Comparison of ENCODE assay signal across 17 cellular contexts in the genomic region with DNA sequence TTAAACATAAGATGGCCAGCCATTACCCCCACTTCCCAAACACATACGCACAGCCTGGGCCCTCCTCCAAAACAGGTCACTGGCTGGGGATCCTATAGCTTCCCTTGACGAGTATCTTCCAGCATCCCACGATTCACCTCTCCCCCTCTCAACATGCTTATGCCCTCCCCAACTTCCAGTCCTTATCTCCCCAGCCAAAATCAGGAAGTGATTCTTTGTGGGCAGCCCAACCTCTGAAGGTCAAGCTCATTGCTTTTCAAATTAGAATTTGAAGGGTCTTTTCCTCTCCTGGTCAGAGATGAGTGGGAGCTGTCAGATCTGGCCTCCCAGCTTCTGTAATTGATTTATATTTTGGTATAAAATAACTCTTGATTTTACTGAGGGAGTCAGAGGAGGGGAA.
A peak's percentile ranks its signal among the peaks of the same experiment; 100 is the strongest.
DNase-seq lines count a peak whose midpoint lies in the region; ATAC-seq, FAIRE-seq and TF ChIP-seq lines count a peak whose summit lies in the region.
"Had no signal": no experiment of that assay in that cellular context is flagged by ENCODE, and none has a peak within 500 bp of the region (broad histone marks: within the 10 kb centered on the region; RNA-seq: fewer than 3 reads in every experiment).

No MANE protein-coding gene starts in this region.

- no peak overlapping the region for H3K4me2 ChIP-seq in K562 (ENCODE audit: insufficient read depth, low read length)

- no peak overlapping the region for H2AFZ ChIP-seq in K562 (ENCODE audit: low read depth, low read length)

- no peak for ATAC-seq in K562
- ATAC-seq in HG02884 (IDR thresholded peaks at IDR 0.05; ENCODE audit: unreplicated experiment), result no peak
- no peak for ATAC-seq in GM18511 (IDR thresholded peaks at IDR 0.05; ENCODE audit: unreplicated experiment)
- ATAC-seq: Panc1 had no signal

- H4K20me1 ChIP-seq in K562 (replicated peaks; ENCODE audit: control insufficient read depth, insufficient read depth, low read length), result peaks cover 14% of the 10 kb centered on the region

- no peaks in the 10 kb centered on the region for H3K9me3 Mint-ChIP-seq in Caco-2 (ENCODE audit: unreplicated experiment)
- H3K9me3 Mint-ChIP-seq: HFFc6 had no signal

- H3K27ac ChIP-seq in K562 (ENCODE audit: extremely low read depth, low read depth, low read length), result no peak overlapping the region

- no peak overlapping the region for H3K27ac Mint-ChIP-seq in Caco-2 (ENCODE audit: unreplicated experiment)
- H3K27ac Mint-ChIP-seq: HFFc6 had no signal

- FAIRE-seq in K562 (lab: Jason Lieb, UNC), result no peak

- H3K4me1 Mint-ChIP-seq in Caco-2 (ENCODE audit: low read depth, unreplicated experiment), result no peaks in the 10 kb centered on the region

- no peak for TF ChIP-seq EP300 in K562 (IDR thresholded peaks at IDR 0.05; ENCODE audit: low read length)

- TF ChIP-seq CTCF in K562 (IDR thresholded peaks at IDR 0.05 in 2 of 3, conservative IDR thresholded peaks at IDR 0.05 in 1 of 3; ENCODE audit: insufficient read depth in 2 of 3, low read depth in 1 of 3, low read length in 3 of 3), result no peak
- TF ChIP-seq CTCF in Caco-2 (IDR thresholded peaks at IDR 0.05; ENCODE audit: insufficient read depth in 1 of 2, low read depth in 1 of 2, low read length in 1 of 2, severe bottlenecking in 1 of 2, unreplicated experiment in 1 of 2), result no peak

- TF ChIP-seq POLR2A in K562 (conservative IDR thresholded peaks at IDR 0.05), result no peak

- in situ Hi-C loops in K562 (cut with MboI), result no loop called here

- intact Hi-C loops in K562 (cut with micrococcal nuclease), result no loop called here
- intact Hi-C loops in Caco-2 (cut with micrococcal nuclease; ENCODE audit: unreplicated experiment), result no loop called here

- H3K9me3 ChIP-seq in K562 (replicated peaks; ENCODE audit: control insufficient read depth, insufficient read depth, low read depth, low read length) (no peaks in the 10 kb centered on the region), Caco-2 (no peaks in the 10 kb centered on the region)
- H3K9me3 ChIP-seq: MG63 had no signal

- TF ChIP-seq RAD21 in K562 (CRISPR knock-in tag; conservative IDR thresholded peaks at IDR 0.05 in 1 of 2, IDR thresholded peaks at IDR 0.05 in 1 of 2), result no peak

- no peaks in the 10 kb centered on the region for H3K79me2 ChIP-seq in K562 (ENCODE audit: control insufficient read depth, insufficient read depth, low read length)

- H3K4me3 Mint-ChIP-seq in Caco-2 (ENCODE audit: unreplicated experiment), result no peak overlapping the region
- H3K4me3 Mint-ChIP-seq: HFFc6 had no signal

- no peak overlapping the region for H3K9ac ChIP-seq in K562 (ENCODE audit: insufficient read depth in 1 of 2, low read depth in 2 of 2, low read length in 2 of 2)

- H3K27me3 Mint-ChIP-seq in Caco-2 (ENCODE audit: insufficient read depth, unreplicated experiment), result no peaks in the 10 kb centered on the region

- 5% methylated on average over 3 of the region's 3 CpGs for WGBS in K562 (ENCODE audit: insufficient coverage, low coverage, missing lambda C conversion rate)

- H3K36me3 Mint-ChIP-seq in Caco-2 (ENCODE audit: insufficient read depth, unreplicated experiment), result no peaks in the 10 kb centered on the region

- H3K36me3 ChIP-seq in K562 (ENCODE audit: control insufficient read depth, insufficient read depth, low read length) (no peaks in the 10 kb centered on the region), Caco-2 (ENCODE audit: control insufficient read depth, insufficient read depth, low read length) (no peaks in the 10 kb centered on the region)
- H3K36me3 ChIP-seq: MG63 had no signal

- H3K4me1 ChIP-seq in K562 (replicated peaks in 1 of 2; ENCODE audit: control insufficient read depth in 2 of 2, insufficient read depth in 2 of 2, low read length in 2 of 2), result no peaks in the 10 kb centered on the region; a peak in 1 of 5 replicates
- no peaks in the 10 kb centered on the region for H3K4me1 ChIP-seq in Caco-2

- peak; percentile 14 for DNase-seq in SKM-1 treated with dmso at 0.1 percent for 144 hours (lab: John Stamatoyannopoulos, UW; ENCODE audit: unreplicated experiment)
- no peak for DNase-seq in SKM-1 (lab: John Stamatoyannopoulos, UW; ENCODE audit: unreplicated experiment)
- DNase-seq in OCI-M1 (lab: John Stamatoyannopoulos, UW), result peak; percentile 21
- no peak for DNase-seq in K562 (ENCODE audit: extremely low read depth in 1 of 4, low spot score in 3 of 4)
- DNase-seq in HUDEP-2 (lab: John Stamatoyannopoulos, UW; ENCODE audit: unreplicated experiment in 76 of 76), result no peak
- no peak for DNase-seq in Caco-2
- DNase-seq: 8988T, DMS79, H7, HFFc6, MG63, NCI-H187, NCI-H226, NCI-H524 treated with DMSO at 0.1 percent for 48 hours had no signal

- BruUV-seq in K562 (replicated peaks; lab: Mats Ljungman, UMichigan) (no TSS peak), Caco-2 (replicated peaks; lab: Mats Ljungman, UMichigan) (no TSS peak)

- H3K4me3 ChIP-seq in K562 (no peak overlapping the region), Caco-2 (ENCODE audit: low read depth, low read length) (no peak overlapping the region)
- H3K4me3 ChIP-seq: MG63 had no signal

- H3K9me1 ChIP-seq in K562 (ENCODE audit: control insufficient read depth, insufficient read depth, low read length), result peaks cover 6% of the 10 kb centered on the region

- POLR2A ChIA-PET in K562 (lab: Yijun Ruan, JAX), result interaction anchor here (0.8 to 1.5 kb wide), 4 partner anchors 11 to 27 kb away, joined by 3 to 7 read pairs (median 4); no protein-coding TSS in a partner anchor
- POLR2A ChIA-PET in Caco-2 (lab: Charles Lee), result interaction anchor here (0.5 kb wide), 1 partner anchor 133 kb away, joined by 3 read pairs; no protein-coding TSS in a partner anchor

- H3K27me3 ChIP-seq in K562 (ENCODE audit: control insufficient read depth in 2 of 2, insufficient read depth in 2 of 2, low read length in 2 of 2) (peaks cover 12 to 35% of the 10 kb centered on the region in 2 experiments; a peak in 4 of 5 replicates), Caco-2 (replicated peaks; ENCODE audit: control insufficient read depth, insufficient read depth, low read length) (no peaks in the 10 kb centered on the region)
- H3K27me3 ChIP-seq: MG63 had no signal

- CTCF ChIA-PET in K562 (lab: Yijun Ruan, JAX; ENCODE audit: low intra/inter-chr PET ratio), result no interaction called here
- CTCF ChIA-PET in Caco-2 (lab: Charles Lee), result no interaction called here

TF ChIP-seq in K562, 482 proteins besides CTCF, POLR2A, EP300 and RAD21 (continues in another document):
- TF ChIP-seq HNRNPUL1 (IDR thresholded peaks at IDR 0.05; ENCODE audit: low read length) (no peak), KDM1A (IDR thresholded peaks at IDR 0.05) (peak; percentile 30 to 65; a peak in 2 of 4 replicates), BRD4 (IDR thresholded peaks at IDR 0.05) (no peak), NCOA2 (IDR thresholded peaks at IDR 0.05; ENCODE audit: partially characterized antibody in 2 of 2) (no peak), ZNF764 (CRISPR knock-in tag; IDR thresholded peaks at IDR 0.05; ENCODE audit: low read depth) (no peak), RCOR1 (IDR thresholded peaks at IDR 0.05; ENCODE audit: borderline replicate concordance in 1 of 2, low read depth in 2 of 2, low read length in 2 of 2) (peak in 1 of 2 experiments; percentile 85; a peak in 2 of 4 replicates), ZNF79 (CRISPR knock-in tag; IDR thresholded peaks at IDR 0.05; ENCODE audit: low read depth) (no peak), ELF1 (tag; IDR thresholded peaks at IDR 0.05) (peak; percentile 43; the same call in 1 of the 2 replicates), SMARCC2 (IDR thresholded peaks at IDR 0.05; ENCODE audit: low read depth) (no peak), NR2C1 (IDR thresholded peaks at IDR 0.05) (no peak), NR2C1 (tag; IDR thresholded peaks at IDR 0.05) (0 out of 2 replicates have a peak, but pooled peaks have one; percentile 18), MYBL2 (IDR thresholded peaks at IDR 0.05; ENCODE audit: low read depth) (no peak), MYBL2 (CRISPR knock-in tag; IDR thresholded peaks at IDR 0.05; ENCODE audit: borderline replicate concordance) (no peak), ESRRA (IDR thresholded peaks at IDR 0.05; ENCODE audit: borderline replicate concordance, low read depth) (peak; percentile 56; the same call in 1 of the 2 replicates), HEY1 (CRISPR knock-in tag; IDR thresholded peaks at IDR 0.05; ENCODE audit: borderline replicate concordance) (0 out of 2 replicates have a peak, but pooled peaks have one; percentile 21), CTBP1 (IDR thresholded peaks at IDR 0.05; ENCODE audit: borderline replicate concordance) (peak; percentile 28; the same call in 1 of the 2 replicates), FOXA1 (IDR thresholded peaks at IDR 0.05; ENCODE audit: borderline replicate concordance) (no peak), ETS2 (tag; IDR thresholded peaks at IDR 0.05; ENCODE audit: borderline replicate concordance, poor library complexity, severe bottlenecking) (no peak), ZNF3 (CRISPR knock-in tag; IDR thresholded peaks at IDR 0.05) (no peak), TCF3 (CRISPR knock-in tag; IDR thresholded peaks at IDR 0.05) (0 out of 2 replicates have a peak, but pooled peaks have one; percentile 13), ELF4 (CRISPR knock-in tag; IDR thresholded peaks at IDR 0.05) (0 out of 2 replicates have a peak, but pooled peaks have one; percentile 62), SPI1 (IDR thresholded peaks at IDR 0.05; ENCODE audit: borderline replicate concordance, low read depth, low read length) (peak; percentile 92)
- TF ChIP-seq, protein P1, sequence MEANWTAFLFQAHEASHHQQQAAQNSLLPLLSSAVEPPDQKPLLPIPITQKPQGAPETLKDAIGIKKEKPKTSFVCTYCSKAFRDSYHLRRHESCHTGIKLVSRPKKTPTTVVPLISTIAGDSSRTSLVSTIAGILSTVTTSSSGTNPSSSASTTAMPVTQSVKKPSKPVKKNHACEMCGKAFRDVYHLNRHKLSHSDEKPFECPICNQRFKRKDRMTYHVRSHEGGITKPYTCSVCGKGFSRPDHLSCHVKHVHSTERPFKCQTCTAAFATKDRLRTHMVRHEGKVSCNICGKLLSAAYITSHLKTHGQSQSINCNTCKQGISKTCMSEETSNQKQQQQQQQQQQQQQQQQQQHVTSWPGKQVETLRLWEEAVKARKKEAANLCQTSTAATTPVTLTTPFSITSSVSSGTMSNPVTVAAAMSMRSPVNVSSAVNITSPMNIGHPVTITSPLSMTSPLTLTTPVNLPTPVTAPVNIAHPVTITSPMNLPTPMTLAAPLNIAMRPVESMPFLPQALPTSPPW (CRISPR knock-in tag; IDR thresholded peaks at IDR 0.05), result peak; percentile 80
- TF ChIP-seq, protein P2, sequence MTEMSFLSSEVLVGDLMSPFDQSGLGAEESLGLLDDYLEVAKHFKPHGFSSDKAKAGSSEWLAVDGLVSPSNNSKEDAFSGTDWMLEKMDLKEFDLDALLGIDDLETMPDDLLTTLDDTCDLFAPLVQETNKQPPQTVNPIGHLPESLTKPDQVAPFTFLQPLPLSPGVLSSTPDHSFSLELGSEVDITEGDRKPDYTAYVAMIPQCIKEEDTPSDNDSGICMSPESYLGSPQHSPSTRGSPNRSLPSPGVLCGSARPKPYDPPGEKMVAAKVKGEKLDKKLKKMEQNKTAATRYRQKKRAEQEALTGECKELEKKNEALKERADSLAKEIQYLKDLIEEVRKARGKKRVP (CRISPR knock-in tag; IDR thresholded peaks at IDR 0.05), result 0 out of 2 replicates have a peak, but pooled peaks have one; percentile 10

Comparison
In these comparisons a context has a peak if more than half of its experiments do, and no peak if none do; other contexts are left out.
1. DNase-seq: peak in SKM-1 treated with dmso at 0.1 percent for 144 hours (single experiment) and OCI-M1 (single experiment); none in SKM-1 (single experiment), K562 (0 of 4), HUDEP-2 (0 of 76) and Caco-2 (0 of 2).